Comparison of ENCODE assay signal across 8 cellular contexts in genomic region chr2:241443486-241444223, GRCh38.
DNase-seq lines count a peak whose midpoint lies in the region; ATAC-seq lines count a peak whose summit lies in the region.

No MANE protein-coding gene starts in this region.

- intact Hi-C loops in sciatic nerve (cut with DNase I): no loop called here

- DNase-seq in DMS79 (lab: John Stamatoyannopoulos, UW) (peak; percentile 84), SW480 (ENCODE audit: low spot score) (peak; percentile 84), sciatic nerve (ENCODE audit: low spot score) (peak; percentile 71), NCI-H146 (lab: John Stamatoyannopoulos, UW) (no peak), NCI-H2171 treated with DMSO at 0.1 percent for 48 hours (lab: John Stamatoyannopoulos, UW) (no peak), mesenteric fat pad (ENCODE audit: low spot score) (no peak)
- DNase-seq in activated naive CD4-positive, alpha-beta T cell treated with anti-CD3 and anti-CD28 coated beads, Interleukin-2, amount 10 ng/mL, durations not matched to agents 7 days and 5 days: peak; percentile 92

- peaks cover 54% of the 10 kb centered on the region for H3K27me3 Mint-ChIP-seq in activated naive CD4-positive, alpha-beta T cell treated with anti-CD3 and anti-CD28 coated beads, Interleukin-2, amount 10 ng/mL, durations not matched to agents 7 days and 5 days

- peak; percentile 55 for ATAC-seq in HG03025 (IDR thresholded peaks at IDR 0.05; ENCODE audit: low FRiP score, unreplicated experiment)
- ATAC-seq in sciatic nerve: no peak

- H3K4me3 Mint-ChIP-seq in activated naive CD4-positive, alpha-beta T cell treated with anti-CD3 and anti-CD28 coated beads, Interleukin-2, amount 10 ng/mL, durations not matched to agents 7 days and 5 days: peak overlapping the region; percentile 5

- CTCF ChIA-PET in activated naive CD4-positive, alpha-beta T cell treated with anti-CD3 and anti-CD28 coated beads, Interleukin-2, amount 10 ng/mL, durations not matched to agents 7 days and 5 days (lab: Charles Lee): interaction anchor here (1.0 kb wide), 1 partner anchor 31 kb away, joined by 3 read pairs; no protein-coding TSS in a partner anchor

- H3K9me3 Mint-ChIP-seq in activated naive CD4-positive, alpha-beta T cell treated with anti-CD3 and anti-CD28 coated beads, Interleukin-2, amount 10 ng/mL, durations not matched to agents 7 days and 5 days: no peaks in the 10 kb centered on the region

- H3K36me3 Mint-ChIP-seq in activated naive CD4-positive, alpha-beta T cell treated with anti-CD3 and anti-CD28 coated beads, Interleukin-2, amount 10 ng/mL, durations not matched to agents 7 days and 5 days: peaks cover 25% of the 10 kb centered on the region

- H3K4me1 Mint-ChIP-seq in activated naive CD4-positive, alpha-beta T cell treated with anti-CD3 and anti-CD28 coated beads, Interleukin-2, amount 10 ng/mL, durations not matched to agents 7 days and 5 days: peaks cover 31% of the 10 kb centered on the region

- peak overlapping the region; percentile 67 for H3K27ac Mint-ChIP-seq in activated naive CD4-positive, alpha-beta T cell treated with anti-CD3 and anti-CD28 coated beads, Interleukin-2, amount 10 ng/mL, durations not matched to agents 7 days and 5 days

Comparison
In these comparisons a context has a peak if more than half of its experiments do, and no peak if none do; other contexts are left out.
1. DNase-seq: peak in DMS79 (single experiment), SW480 (single experiment), activated naive CD4-positive, alpha-beta T cell treated with anti-CD3 and anti-CD28 coated beads, Interleukin-2, amount 10 ng/mL, durations not matched to agents 7 days and 5 days (single experiment) and sciatic nerve (single experiment); none in NCI-H146 (single experiment), NCI-H2171 treated with DMSO at 0.1 percent for 48 hours (single experiment) and mesenteric fat pad (single experiment).